In genomic region chr19:58326914-58327726, GRCh38 we compare ENCODE assay signal across 8 cellular contexts. TPM values are rescaled to one million over a fixed set of nuclear protein-coding genes. Genes with fewer than 3 reads are reported as not detected.
DNase-seq lines count a peak whose midpoint lies in the region; ATAC-seq and TF ChIP-seq lines count a peak whose summit lies in the region.

Gene ZSCAN22, plus strand, starts transcription at chr19:58326994. Its CDS starts 7,809 bp downstream, at chr19:58334803.

- CTCF ChIA-PET in CD4-positive, alpha-beta memory T cell (lab: Charles Lee; ENCODE audit: partially characterized antibody), result no interaction called here

- no peaks in the 10 kb centered on the region for H3K36me3 ChIP-seq in CD4-positive, alpha-beta memory T cell (ENCODE audit: insufficient read depth, low read length)
- H3K36me3 ChIP-seq in ectodermal cell (ENCODE audit: control insufficient read depth, insufficient read depth, low read length), result no peaks in the 10 kb centered on the region
- no peaks in the 10 kb centered on the region for H3K36me3 ChIP-seq in lower lobe of right lung

- peak within 1 kb of the TSS; percentile 80 for H3K27ac ChIP-seq in CD4-positive, alpha-beta memory T cell (ENCODE audit: low read depth, low read length)
- no peak within 1 kb of the TSS for H3K27ac ChIP-seq in ectodermal cell (ENCODE audit: insufficient read depth, low read depth, low read length, poor library complexity, severe bottlenecking)
- peak within 1 kb of the TSS; percentile 87 for H3K27ac ChIP-seq in lower lobe of right lung

- no peaks in the 10 kb centered on the region for H3K9me3 ChIP-seq in CD4-positive, alpha-beta memory T cell (ENCODE audit: control insufficient read depth in 1 of 2, low read length in 2 of 2)
- H3K9me3 ChIP-seq in ectodermal cell (ENCODE audit: control insufficient read depth, low read length), result no peaks in the 10 kb centered on the region
- no peaks in the 10 kb centered on the region for H3K9me3 ChIP-seq in lower lobe of right lung

- intact Hi-C loops in CD4-positive, alpha-beta memory T cell (cut with micrococcal nuclease), result loop anchor here (1.0 to 5.0 kb wide), 10 partner anchors 22 to 145 kb away; partner anchors contain the start of genes ERVK3-1, ZNF132, ZNF274 and ZNF497
- intact Hi-C loops in lower lobe of right lung (cut with DNase I), result no loop called here

- no peak within 1 kb of the TSS for H3K4me3 Mint-ChIP-seq in CD4-positive, alpha-beta memory T cell

- DNase-seq in CD4-positive, alpha-beta memory T cell, result peak; percentile 80 to 89 (median 83)
- DNase-seq in NCI-H748 (lab: John Stamatoyannopoulos, UW; ENCODE audit: unreplicated experiment), result peak; percentile 98
- peak; percentile 92 to 94 for DNase-seq in activated CD4-positive, alpha-beta T cell treated with anti-CD3 and anti-CD28 coated beads, Interleukin-2, amount 50 U/mL, for 48 hours
- DNase-seq in lower lobe of right lung, result peak; percentile 98
- DNase-seq in stimulated activated CD4-positive, alpha-beta T cell treated with anti-CD3 and anti-CD28 coated beads, Interleukin-4, amount 100 ng/mL, for 48 hours (ENCODE audit: low read depth in 2 of 2), result peak; percentile 87 to 92

- H3K36me3 Mint-ChIP-seq in CD4-positive, alpha-beta memory T cell, result no peaks in the 10 kb centered on the region

- peaks cover 0 to 2% (median under 1%) of the 10 kb centered on the region in 4 donors for H3K4me1 Mint-ChIP-seq in CD4-positive, alpha-beta memory T cell

- H3K27ac Mint-ChIP-seq in CD4-positive, alpha-beta memory T cell, result no peak within 1 kb of the TSS

- no peaks in the 10 kb centered on the region for H3K9me3 Mint-ChIP-seq in CD4-positive, alpha-beta memory T cell

- 1 to 2% methylated on average over 62 of the region's 62 CpGs for WGBS in ectodermal cell, 2 experiments

- POLR2A ChIA-PET in CD4-positive, alpha-beta memory T cell (lab: Charles Lee; ENCODE audit: partially characterized antibody), result interaction anchor here (0.6 to 1.8 kb wide), 12 partner anchors 19 to 217 kb away, joined by 3 to 13 read pairs (median 4); partner anchors contain the start of genes ERVK3-1, TRIM28, ZBTB45 and ZNF497

- no peak for TF ChIP-seq CTCF in lower lobe of right lung (IDR thresholded peaks at IDR 0.05)

- H3K27me3 Mint-ChIP-seq in CD4-positive, alpha-beta memory T cell, result no peaks in the 10 kb centered on the region

- H3K27me3 ChIP-seq in CD4-positive, alpha-beta memory T cell (ENCODE audit: insufficient read depth, low read length), result no peaks in the 10 kb centered on the region
- H3K27me3 ChIP-seq in ectodermal cell (ENCODE audit: control insufficient read depth, insufficient read depth, low read length, poor library complexity, severe bottlenecking) (no peaks in the 10 kb centered on the region), lower lobe of right lung (ENCODE audit: low read depth) (no peaks in the 10 kb centered on the region)

- ATAC-seq in GM19438 (IDR thresholded peaks at IDR 0.05; ENCODE audit: low read depth, unreplicated experiment) (peak; percentile 88), HG03558 (IDR thresholded peaks at IDR 0.05; ENCODE audit: extremely low read depth, unreplicated experiment) (peak; percentile 79), lower lobe of right lung (peak; percentile 98)

- peaks cover 25% of the 10 kb centered on the region for H3K4me1 ChIP-seq in CD4-positive, alpha-beta memory T cell (ENCODE audit: insufficient read depth, low read length)
- H3K4me1 ChIP-seq in ectodermal cell (ENCODE audit: control insufficient read depth, insufficient read depth, low read length) (peaks cover 8% of the 10 kb centered on the region), lower lobe of right lung (peaks cover 23% of the 10 kb centered on the region)

- peak within 1 kb of the TSS; percentile 32 to 77 for H3K4me3 ChIP-seq in CD4-positive, alpha-beta memory T cell (ENCODE audit: low read length in 2 of 2)
- H3K4me3 ChIP-seq in ectodermal cell (ENCODE audit: insufficient read depth, low read depth, low read length), result peak within 1 kb of the TSS; percentile 60
- peak within 1 kb of the TSS; percentile 72 for H3K4me3 ChIP-seq in lower lobe of right lung

RNA-seq across cellular contexts. Expression of gene ZSCAN22, which starts in this region (rescaled TPM):
- 1 to 10 TPM; 5.0 to 5.3 TPM for total RNA-seq in CD4-positive, alpha-beta memory T cell
- polyA plus RNA-seq in CD4-positive, alpha-beta memory T cell, result 1 to 10 TPM in 1 of 2 donors, under 1 TPM in 1; 0.36 to 3.5 TPM
- 3.5 TPM for polyA plus RNA-seq in ectodermal cell (2013, experiment 1 of 4)
- polyA plus RNA-seq in ectodermal cell (2013, experiment 2 of 4), result 3.5 TPM
- 2.3 TPM for polyA plus RNA-seq in ectodermal cell (2013, experiment 3 of 4)
- 2.6 TPM for polyA plus RNA-seq in ectodermal cell (2013, experiment 4 of 4)
- total RNA-seq in lower lobe of right lung, result 3.6 TPM
